ENCODE assay signal across 2 cellular contexts in the genomic region with DNA sequence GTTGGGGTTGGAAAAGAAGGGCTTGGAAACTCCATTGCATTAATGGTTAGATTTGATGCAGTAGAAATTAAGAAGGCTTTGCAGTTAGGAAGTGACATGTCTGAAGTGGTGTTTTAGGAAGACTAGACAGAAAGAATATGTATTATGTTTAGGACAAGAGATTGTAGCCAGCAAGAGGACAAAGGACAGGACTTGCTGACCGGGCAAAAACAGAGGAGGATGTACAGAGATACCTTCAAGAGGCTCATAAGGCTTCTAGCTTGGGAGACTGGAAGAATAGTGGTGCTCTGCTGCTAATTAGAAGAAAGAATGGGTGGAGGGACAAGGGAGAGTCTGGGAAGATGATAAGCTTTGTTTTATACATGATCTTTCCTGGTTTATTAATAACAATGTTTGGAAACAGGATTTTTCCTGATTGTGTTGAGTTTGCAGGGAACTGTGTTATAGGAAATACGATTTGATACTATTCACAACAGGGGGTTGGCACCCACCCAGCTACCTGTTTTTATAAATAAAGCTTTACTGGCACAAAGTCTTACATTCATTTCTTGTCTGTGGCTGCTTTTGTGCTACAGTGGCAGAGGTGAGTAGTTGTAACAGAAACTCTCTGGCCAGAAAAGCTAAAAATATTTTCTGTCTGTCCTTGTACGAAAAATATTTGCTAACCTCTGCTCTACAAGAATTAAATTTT.
TF ChIP-seq lines count a peak whose summit lies in the region.

No MANE protein-coding gene starts in this region.

TF ChIP-seq in A549, 52 proteins besides CTCF, POLR2A, EP300 and RAD21:
- TF ChIP-seq MAFK (IDR thresholded peaks at IDR 0.05; ENCODE audit: partially characterized antibody) (peak; percentile 87), ESRRA (IDR thresholded peaks at IDR 0.05; ENCODE audit: borderline replicate concordance, low read length) (no peak)

TF ChIP-seq in H1, 55 proteins besides CTCF, POLR2A, EP300 and RAD21:
- TF ChIP-seq, protein P1, sequence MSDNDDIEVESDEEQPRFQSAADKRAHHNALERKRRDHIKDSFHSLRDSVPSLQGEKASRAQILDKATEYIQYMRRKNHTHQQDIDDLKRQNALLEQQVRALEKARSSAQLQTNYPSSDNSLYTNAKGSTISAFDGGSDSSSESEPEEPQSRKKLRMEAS (IDR thresholded peaks at IDR 0.05) = no peak
- TF ChIP-seq MAFK (IDR thresholded peaks at IDR 0.05; ENCODE audit: low read depth, low read length) = peak; percentile 42; the same call in 1 of the 2 replicates
- TF ChIP-seq POLR2AphosphoS5 (IDR thresholded peaks at IDR 0.05; ENCODE audit: low read depth, low read length) = no peak
- TF ChIP-seq EZH2 (IDR thresholded peaks at IDR 0.05; ENCODE audit: low read depth, low read length, severe bottlenecking) = no peak
- TF ChIP-seq SIN3A (conservative IDR thresholded peaks at IDR 0.05 in 1 of 2, IDR thresholded peaks at IDR 0.05 in 1 of 2; ENCODE audit: low read depth in 1 of 2, low read length in 2 of 2) = no peak
- no peak for TF ChIP-seq CHD1 (IDR thresholded peaks at IDR 0.05; ENCODE audit: low read depth, low read length)
TF ChIP-seq in H1: peak in this region for 1.
